Comparison of ENCODE assay signal across 8 cellular contexts in genomic region chr7:90345548-90346319, GRCh38. TPM values are rescaled to one million over a fixed set of nuclear protein-coding genes. Genes with fewer than 3 reads are reported as not detected.
DNase-seq lines count a peak whose midpoint lies in the region; ATAC-seq, FAIRE-seq and TF ChIP-seq lines count a peak whose summit lies in the region.

No MANE protein-coding gene starts in this region.

- H3K4me1 ChIP-seq in K562 (replicated peaks in 1 of 2; ENCODE audit: control insufficient read depth in 2 of 2, insufficient read depth in 2 of 2, low read length in 2 of 2) (peaks cover 8 to 14% of the 10 kb centered on the region in 2 experiments; a peak in 3 of 5 replicates), iPS-20b (ENCODE audit: insufficient read depth, low read length) (no peaks in the 10 kb centered on the region), skeletal muscle satellite cell (ENCODE audit: control insufficient read depth, insufficient read depth, low read length) (peaks cover 12% of the 10 kb centered on the region)

- peaks cover 43% of the 10 kb centered on the region for H3K79me2 ChIP-seq in K562 (ENCODE audit: control insufficient read depth, insufficient read depth, low read length)

- TF ChIP-seq POLR2A in K562 (conservative IDR thresholded peaks at IDR 0.05): no peak

- H3K27me3 ChIP-seq in K562 (ENCODE audit: control insufficient read depth in 2 of 2, insufficient read depth in 2 of 2, low read length in 2 of 2) (no peaks in the 10 kb centered on the region), iPS-20b (ENCODE audit: insufficient read depth, low read length) (no peaks in the 10 kb centered on the region), skeletal muscle satellite cell (ENCODE audit: control insufficient read depth, insufficient read depth, low read length) (no peaks in the 10 kb centered on the region)

- TF ChIP-seq EP300 in K562 (IDR thresholded peaks at IDR 0.05; ENCODE audit: low read length): no peak

- H3K36me3 ChIP-seq in K562 (ENCODE audit: control insufficient read depth, insufficient read depth, low read length) (peaks cover 7% of the 10 kb centered on the region; the same call in 1 of the 3 replicates), iPS-20b (ENCODE audit: insufficient read depth, low read depth, low read length) (no peaks in the 10 kb centered on the region), skeletal muscle satellite cell (ENCODE audit: insufficient read depth, low read length) (no peaks in the 10 kb centered on the region)

- H3K27ac ChIP-seq in K562 (ENCODE audit: extremely low read depth, low read depth, low read length): peak overlapping the region; percentile 95
- peak overlapping the region; percentile 35 for H3K27ac ChIP-seq in iPS-20b (ENCODE audit: low read length)

- no peaks in the 10 kb centered on the region for H4K20me1 ChIP-seq in K562 (replicated peaks; ENCODE audit: control insufficient read depth, insufficient read depth, low read length)

- peak overlapping the region; percentile 98 for H2AFZ ChIP-seq in K562 (ENCODE audit: low read depth, low read length)

- DNase-seq in activated T-cell treated with anti-CD3 and anti-CD28 coated beads for 24 hours (ENCODE audit: low read depth) (peak; percentile 5), activated T-cell treated with anti-CD3 and anti-CD28 coated beads for 4 hours (no peak), NCI-H2227 treated with DMSO at 0.1 percent for 48 hours (lab: John Stamatoyannopoulos, UW) (peak; percentile 58), K562 (ENCODE audit: extremely low read depth in 1 of 4, low spot score in 3 of 4) (peak in 3 of 4 experiments; percentile 20 to 68 (median 37)), NCI-H446 (lab: John Stamatoyannopoulos, UW) (no peak)

- no peaks in the 10 kb centered on the region for H3K9me1 ChIP-seq in K562 (ENCODE audit: control insufficient read depth, insufficient read depth, low read length)

- in situ Hi-C loops in K562 (cut with MboI): loop anchor here (5.0 kb wide), 1 partner anchor 57 kb away; the partner anchor contains the start of gene CLDN12

- intact Hi-C loops in K562 (cut with micrococcal nuclease): loop anchor here (1.0 to 5.0 kb wide), 2 partner anchors 58 to 957 kb away; partner anchors contain the start of gene CLDN12

- FAIRE-seq in K562 (lab: Jason Lieb, UNC): no peak

- H3K4me2 ChIP-seq in K562 (ENCODE audit: insufficient read depth, low read length): peak overlapping the region; percentile 98
- peak overlapping the region; percentile 88 for H3K4me2 ChIP-seq in skeletal muscle satellite cell (ENCODE audit: low read length)

- peak; percentile 12 for ATAC-seq in HG02610 (IDR thresholded peaks at IDR 0.05; ENCODE audit: unreplicated experiment)
- peak; percentile 56 for ATAC-seq in K562

- CTCF ChIA-PET in K562 (lab: Yijun Ruan, JAX; ENCODE audit: low intra/inter-chr PET ratio): no interaction called here

- no peak for TF ChIP-seq RAD21 in K562 (CRISPR knock-in tag; conservative IDR thresholded peaks at IDR 0.05 in 1 of 2, IDR thresholded peaks at IDR 0.05 in 1 of 2)

- no peak for TF ChIP-seq CTCF in K562 (IDR thresholded peaks at IDR 0.05 in 2 of 3, conservative IDR thresholded peaks at IDR 0.05 in 1 of 3; ENCODE audit: insufficient read depth in 2 of 3, low read depth in 1 of 3, low read length in 3 of 3)

- peak overlapping the region; percentile 95 to 98; a peak in 3 of 4 replicates for H3K9ac ChIP-seq in K562 (ENCODE audit: insufficient read depth in 1 of 2, low read depth in 2 of 2, low read length in 2 of 2)
- peak overlapping the region; percentile 96 for H3K9ac ChIP-seq in iPS-20b (ENCODE audit: low read depth, low read length)
- peak overlapping the region; percentile 89 for H3K9ac ChIP-seq in skeletal muscle satellite cell (ENCODE audit: low read depth, low read length)

- POLR2A ChIA-PET in K562 (lab: Yijun Ruan, JAX): interaction anchor here (0.7 to 1.6 kb wide), 5 partner anchors 9 to 480 kb away, joined by 3 to 6 read pairs (median 3); no protein-coding TSS in a partner anchor

- BruUV-seq in K562 (replicated peaks; lab: Mats Ljungman, UMichigan): TSS peak; percentile 99

- H3K4me3 ChIP-seq in K562 (peak overlapping the region; percentile 77), iPS-20b (ENCODE audit: low read length) (peak overlapping the region; percentile 99), skeletal muscle satellite cell (ENCODE audit: low read length) (peak overlapping the region; percentile 82)

- no peaks in the 10 kb centered on the region for H3K9me3 ChIP-seq in K562 (replicated peaks; ENCODE audit: control insufficient read depth, insufficient read depth, low read depth, low read length)
- no peaks in the 10 kb centered on the region for H3K9me3 ChIP-seq in iPS-20b (ENCODE audit: insufficient read depth, low read depth, low read length)
- H3K9me3 ChIP-seq in skeletal muscle satellite cell (replicated peaks; ENCODE audit: low read length): no peaks in the 10 kb centered on the region

- 6% methylated on average over 19 of the region's 19 CpGs for WGBS in K562 (ENCODE audit: insufficient coverage, low coverage, missing lambda C conversion rate)

TF ChIP-seq in K562, 482 proteins besides CTCF, POLR2A, EP300 and RAD21 (continues in another document):
- TF ChIP-seq C11orf30 (IDR thresholded peaks at IDR 0.05; ENCODE audit: low read depth) (no peak), ZNF174 (CRISPR knock-in tag; IDR thresholded peaks at IDR 0.05) (no peak), KLF13 (tag; IDR thresholded peaks at IDR 0.05; ENCODE audit: borderline replicate concordance, low read depth) (no peak), HOXB6 (CRISPR knock-in tag; IDR thresholded peaks at IDR 0.05; ENCODE audit: borderline replicate concordance) (no peak), NR2C2 (CRISPR knock-in tag; IDR thresholded peaks at IDR 0.05) (no peak), NR2C2 (tag; IDR thresholded peaks at IDR 0.05) (no peak), PTTG1 (tag; IDR thresholded peaks at IDR 0.05; ENCODE audit: low read depth) (no peak)

RNA-seq across cellular contexts. Expression of gene GTPBP10, which starts 0.8 kb away (rescaled TPM):
- total RNA-seq in K562 (2011; cell fraction: chromatin; rRNA removed; ENCODE audit: low replicate concordance): 46.1 and 128 TPM in 2 replicates
- total RNA-seq in K562 (2011; cell fraction: nucleolus; rRNA removed): 21.3 and 33.0 TPM in 2 replicates
- 25.0 and 47.4 TPM in 2 replicates for total RNA-seq in K562 (2011; cell fraction: nucleoplasm; rRNA removed)
- 19.3 and 34.6 TPM in 2 replicates for total RNA-seq in K562 (2014; rRNA removed)
- total RNA-seq in K562 (2014; rRNA removed; fragmentation: Illumina TruSeq; extraction: Trizol): 78.7 and 91.3 TPM in 2 replicates
- 35.6 and 40.9 TPM in 2 replicates for total RNA-seq in K562 (2015; rRNA removed; fragmentation: Illumina TruSeq; extraction: Trizol)
- 58.3 and 65.2 TPM in 2 replicates for total RNA-seq in K562 (2021)
- polyA plus RNA-seq in K562 (2011; rRNA removed): 41.8 and 75.2 TPM in 2 replicates
- polyA plus RNA-seq in K562 (2011; cell fraction: cytosol; rRNA removed): 4.6 and 11.1 TPM in 2 replicates
- 20.4 and 24.2 TPM in 2 replicates for polyA plus RNA-seq in K562 (2011; cell fraction: nucleus; rRNA removed)
- polyA plus RNA-seq in K562 (2012): 33.3 and 42.8 TPM in 2 replicates
- polyA plus RNA-seq in K562 (2014; fragmentation: Illumina TruSeq; extraction: Trizol): 62.1 and 89.8 TPM in 2 replicates
- 10 to 100 TPM; 87.7 to 87.9 TPM for polyA plus RNA-seq in K562 (2014; fragmentation: Nextera tagmentation; extraction: Ambion mirVana)
- polyA plus RNA-seq in K562 (2014; rRNA removed): 53.2 and 76.4 TPM in 2 replicates
- 58.9 and 71.1 TPM in 2 replicates for polyA minus RNA-seq in K562 (2011; rRNA and poly(A)+ RNA removed)
- polyA minus RNA-seq in K562 (2011; cell fraction: cytosol; rRNA and poly(A)+ RNA removed): 3.0 and 13.5 TPM in 2 replicates
- polyA minus RNA-seq in K562 (2011; cell fraction: nucleus; rRNA and poly(A)+ RNA removed): 28.3 and 30.2 TPM in 2 replicates
- total RNA-seq in skeletal muscle satellite cell (2012; rRNA removed): 17.5 and 35.2 TPM in 2 replicates

RNA-seq across cellular contexts. Expression of gene FAM237B, which starts 24.6 kb away (rescaled TPM):
- not detected in 2 replicates for total RNA-seq in K562 (2011; cell fraction: chromatin; rRNA removed; ENCODE audit: low replicate concordance)
- not detected in 2 replicates for total RNA-seq in K562 (2011; cell fraction: nucleolus; rRNA removed)
- not detected in 2 replicates for total RNA-seq in K562 (2011; cell fraction: nucleoplasm; rRNA removed)
- total RNA-seq in K562 (2014; rRNA removed) (not detected in 2 replicates), K562 (2014; rRNA removed; fragmentation: Illumina TruSeq; extraction: Trizol) (not detected in 2 replicates), K562 (2015; rRNA removed; fragmentation: Illumina TruSeq; extraction: Trizol) (not detected in 2 replicates), K562 (2021) (not detected in 2 replicates)
- polyA plus RNA-seq in K562 (2011; rRNA removed) (not detected in 2 replicates), K562 (2014; fragmentation: Illumina TruSeq; extraction: Trizol) (not detected in 2 replicates), K562 (2014; fragmentation: Nextera tagmentation; extraction: Ambion mirVana) (not detected), K562 (2014; rRNA removed) (not detected in 2 replicates)
- not detected in 2 replicates for polyA plus RNA-seq in K562 (2011; cell fraction: cytosol; rRNA removed)
- polyA plus RNA-seq in K562 (2011; cell fraction: nucleus; rRNA removed): not detected in 2 replicates
- polyA plus RNA-seq in K562 (2012): not detected in 2 replicates
- polyA minus RNA-seq in K562 (2011; rRNA and poly(A)+ RNA removed): not detected in 2 replicates
- polyA minus RNA-seq in K562 (2011; cell fraction: cytosol; rRNA and poly(A)+ RNA removed): not detected in 2 replicates
- not detected in 2 replicates for polyA minus RNA-seq in K562 (2011; cell fraction: nucleus; rRNA and poly(A)+ RNA removed)
- 0.22 and 0.25 TPM in 2 replicates for total RNA-seq in skeletal muscle satellite cell (2012; rRNA removed)

RNA-seq across cellular contexts. Expression of gene CLDN12, which starts 57.5 kb away (rescaled TPM):
- total RNA-seq in K562 (2011; cell fraction: chromatin; rRNA removed; ENCODE audit: low replicate concordance): 63.5 and 77.1 TPM in 2 replicates
- total RNA-seq in K562 (2011; cell fraction: nucleolus; rRNA removed): 27.8 and 34.3 TPM in 2 replicates
- 67.9 and 96.9 TPM in 2 replicates for total RNA-seq in K562 (2011; cell fraction: nucleoplasm; rRNA removed)
- total RNA-seq in K562 (2014; rRNA removed) (5.8 and 7.1 TPM in 2 replicates), K562 (2014; rRNA removed; fragmentation: Illumina TruSeq; extraction: Trizol) (15.3 and 16.1 TPM in 2 replicates), K562 (2015; rRNA removed; fragmentation: Illumina TruSeq; extraction: Trizol) (12.5 and 12.8 TPM in 2 replicates), K562 (2021) (14.3 and 15.1 TPM in 2 replicates)
- polyA plus RNA-seq in K562 (2011; rRNA removed) (36.6 and 42.2 TPM in 2 replicates), K562 (2014; fragmentation: Illumina TruSeq; extraction: Trizol) (12.9 and 15.8 TPM in 2 replicates), K562 (2014; fragmentation: Nextera tagmentation; extraction: Ambion mirVana) (10 to 100 TPM; 17.5 to 18.0 TPM), K562 (2014; rRNA removed) (12.7 and 13.5 TPM in 2 replicates)
- polyA plus RNA-seq in K562 (2011; cell fraction: cytosol; rRNA removed): 34.7 and 40.8 TPM in 2 replicates
- polyA plus RNA-seq in K562 (2011; cell fraction: nucleus; rRNA removed): 70.0 and 111 TPM in 2 replicates
- polyA plus RNA-seq in K562 (2012): 9.5 and 14.2 TPM in 2 replicates
- 37.3 and 64.1 TPM in 2 replicates for polyA minus RNA-seq in K562 (2011; rRNA and poly(A)+ RNA removed)
- 10.3 and 17.0 TPM in 2 replicates for polyA minus RNA-seq in K562 (2011; cell fraction: cytosol; rRNA and poly(A)+ RNA removed)
- 29.5 and 30.5 TPM in 2 replicates for polyA minus RNA-seq in K562 (2011; cell fraction: nucleus; rRNA and poly(A)+ RNA removed)
- total RNA-seq in skeletal muscle satellite cell (2012; rRNA removed): 37.6 and 46.1 TPM in 2 replicates

Comparison
In these comparisons a context has a peak if more than half of its experiments do, and no peak if none do; other contexts are left out.
1. DNase-seq: peak in activated T-cell treated with anti-CD3 and anti-CD28 coated beads for 24 hours (single experiment), NCI-H2227 treated with DMSO at 0.1 percent for 48 hours (single experiment) and K562 (3 of 4); none in activated T-cell treated with anti-CD3 and anti-CD28 coated beads for 4 hours (single experiment) and NCI-H446 (0 of 2).
2. Peak in every context shown above with its lines, with median percentiles within 50 percentile points of each other: H3K4me3 ChIP-seq and H3K9ac ChIP-seq.